In genomic region chr5:98923961-98924360, GRCh38 we compare ENCODE assay signal across 30 cellular contexts. TPM values are rescaled to one million over a fixed set of nuclear protein-coding genes. Genes with fewer than 3 reads are reported as not detected.
DNase-seq lines count a peak whose midpoint lies in the region; ATAC-seq and TF ChIP-seq lines count a peak whose summit lies in the region.
"Had no signal": no experiment of that assay in that cellular context is flagged by ENCODE, and none has a peak within 500 bp of the region (broad histone marks: within the 10 kb centered on the region; RNA-seq: fewer than 3 reads in every experiment).

No MANE protein-coding gene starts in this region.

- peak; percentile 57 for DNase-seq in activated CD4-positive, alpha-beta T cell treated with anti-CD3 and anti-CD28 coated beads, Interleukin-2, amount 10 ng/mL, durations not matched to agents 24 days and 14 days
- DNase-seq in activated CD4-positive, alpha-beta T cell treated with anti-CD3 and anti-CD28 coated beads, Interleukin-2, amount 50 U/mL, for 1 hour, result no peak
- DNase-seq in CD4-positive, alpha-beta memory T cell, result no peak
- no peak for DNase-seq in activated T-helper 1 cell treated with anti-CD3 and anti-CD28 coated beads, Interleukin-12 subunit alpha, Interleukin-12 subunit beta, Interleukin-2, Interleukin-4 antibody, amounts not matched to agents 30 ng/mL and 10 ng/mL and 1 ng/mL, durations not matched to agents 14 hours and 24 hours and 36 hours (ENCODE audit: low spot score)
- DNase-seq in naive thymus-derived CD8-positive, alpha-beta T cell, result no peak
- DNase-seq in progenitor cell of endocrine pancreas (ENCODE audit: low spot score, unreplicated experiment) (no peak), NCI-H748 (lab: John Stamatoyannopoulos, UW; ENCODE audit: unreplicated experiment) (no peak)
- DNase-seq: 8988T; activated B cell treated with CpG ODN at 0.5 μM for 24 hours; activated CD4-positive, alpha-beta T cell treated with anti-CD3 and anti-CD28 coated beads, Interleukin-2, amount 50 U/mL, for 48 hours; activated naive CD4-positive, alpha-beta T cell; CD8-positive, alpha-beta memory T cell; colonic mucosa; effector memory CD8-positive, alpha-beta T cell; EL; hypothalamus; left colon; mammary epithelial cell; NCI-H2081; NCI-H524 treated with DMSO at 0.1 percent for 48 hours; NK-92 treated with Interleukin-12 subunit alpha and Interleukin-12 subunit beta, amount 100 ng/mL, for 24 hours; small intestine; stimulated activated naive CD4-positive, alpha-beta T cell; T-helper 1 cell; upper lobe of right lung had no signal

- POLR2A ChIA-PET in CD4-positive, alpha-beta memory T cell (lab: Charles Lee; ENCODE audit: partially characterized antibody), result interaction anchor here (0.6 to 9.4 kb wide), 2 partner anchors 13 to 38 kb away, joined by 4 to 130 read pairs; no protein-coding TSS in a partner anchor
- POLR2A ChIA-PET in naive thymus-derived CD8-positive, alpha-beta T cell (lab: Charles Lee), result interaction anchor here (0.6 to 1.3 kb wide), 4 partner anchors 10 to 127 kb away, joined by 3 to 4 read pairs (median 3); no protein-coding TSS in a partner anchor

- peaks cover 42% of the 10 kb centered on the region for H3K36me3 ChIP-seq in CD4-positive, alpha-beta memory T cell (ENCODE audit: insufficient read depth, low read length)

- H3K9me3 ChIP-seq in CD4-positive, alpha-beta memory T cell (ENCODE audit: control insufficient read depth in 1 of 2, low read length in 2 of 2), result no peaks in the 10 kb centered on the region
- H3K9me3 ChIP-seq: ascending aorta, colonic mucosa, right atrium auricular region, upper lobe of right lung had no signal

- CTCF ChIA-PET in CD4-positive, alpha-beta memory T cell (lab: Charles Lee; ENCODE audit: partially characterized antibody), result interaction anchor here (1.0 to 4.6 kb wide), 4 partner anchors 19 to 136 kb away, joined by 3 to 26 read pairs (median 4); no protein-coding TSS in a partner anchor

- no peak for ATAC-seq in naive thymus-derived CD8-positive, alpha-beta T cell
- no peak for ATAC-seq in SK-N-SH treated with all-trans-retinoic acid at 6 μM for 48 hours
- ATAC-seq: effector memory CD8-positive, alpha-beta T cell; K562; left colon; upper lobe of right lung had no signal

- H3K4me3 ChIP-seq in CD4-positive, alpha-beta memory T cell (ENCODE audit: low read length in 2 of 2), result no peak overlapping the region
- H3K4me3 ChIP-seq: ascending aorta, cardiac muscle cell, colonic mucosa, K562, right atrium auricular region, upper lobe of right lung had no signal

- H3K4me3 Mint-ChIP-seq in activated CD4-positive, alpha-beta T cell treated with anti-CD3 and anti-CD28 coated beads, Interleukin-2, amount 10 ng/mL, durations not matched to agents 24 days and 14 days, result no peak overlapping the region
- H3K4me3 Mint-ChIP-seq in CD4-positive, alpha-beta memory T cell, result peak overlapping the region in 5 of 8 donors; percentile 8 to 44 (median 27)
- H3K4me3 Mint-ChIP-seq in activated T-helper 1 cell treated with anti-CD3 and anti-CD28 coated beads, Interleukin-12 subunit alpha, Interleukin-12 subunit beta, Interleukin-2, Interleukin-4 antibody, amounts not matched to agents 30 ng/mL and 10 ng/mL and 1 ng/mL, durations not matched to agents 14 hours and 24 hours and 36 hours, result no peak overlapping the region
- peak overlapping the region in 8 of 10 donors; percentile 16 to 69 (median 42) for H3K4me3 Mint-ChIP-seq in naive thymus-derived CD8-positive, alpha-beta T cell
- H3K4me3 Mint-ChIP-seq in progenitor cell of endocrine pancreas (ENCODE audit: low read depth), result no peak overlapping the region
- H3K4me3 Mint-ChIP-seq: activated B cell treated with CpG ODN at 0.5 μM for 24 hours had no signal

- peaks cover 45% of the 10 kb centered on the region for H3K4me1 Mint-ChIP-seq in activated CD4-positive, alpha-beta T cell treated with anti-CD3 and anti-CD28 coated beads, Interleukin-2, amount 10 ng/mL, durations not matched to agents 24 days and 14 days
- H3K4me1 Mint-ChIP-seq in CD4-positive, alpha-beta memory T cell, result peaks cover 36 to 88% (median 57%) of the 10 kb centered on the region in 4 donors
- H3K4me1 Mint-ChIP-seq in activated T-helper 1 cell treated with anti-CD3 and anti-CD28 coated beads, Interleukin-12 subunit alpha, Interleukin-12 subunit beta, Interleukin-2, Interleukin-4 antibody, amounts not matched to agents 30 ng/mL and 10 ng/mL and 1 ng/mL, durations not matched to agents 14 hours and 24 hours and 36 hours (ENCODE audit: low read depth), result peaks cover 73% of the 10 kb centered on the region
- peaks cover 16 to 77% (median 61%) of the 10 kb centered on the region in 4 donors for H3K4me1 Mint-ChIP-seq in naive thymus-derived CD8-positive, alpha-beta T cell
- peaks cover 15% of the 10 kb centered on the region for H3K4me1 Mint-ChIP-seq in progenitor cell of endocrine pancreas (ENCODE audit: low read depth)

- no peak for TF ChIP-seq CTCF in progenitor cell of endocrine pancreas (IDR thresholded peaks at IDR 0.05; ENCODE audit: unreplicated experiment)

- H3K4me1 ChIP-seq in CD4-positive, alpha-beta memory T cell (ENCODE audit: insufficient read depth, low read length), result peaks cover 80% of the 10 kb centered on the region
- H3K4me1 ChIP-seq: colonic mucosa had no signal

- intact Hi-C loops in activated CD4-positive, alpha-beta T cell treated with anti-CD3 and anti-CD28 coated beads, Interleukin-2, amount 10 ng/mL, durations not matched to agents 24 days and 14 days (cut with micrococcal nuclease), result no loop called here
- intact Hi-C loops in CD4-positive, alpha-beta memory T cell (cut with micrococcal nuclease), result loop anchor here (10.0 kb wide), 1 partner anchor 1611 kb away; the partner anchor contains the start of gene FAM174A
- intact Hi-C loops in activated T-helper 1 cell treated with anti-CD3 and anti-CD28 coated beads, Interleukin-12 subunit alpha, Interleukin-12 subunit beta, Interleukin-2, Interleukin-4 antibody, amounts not matched to agents 30 ng/mL and 10 ng/mL and 1 ng/mL, durations not matched to agents 14 hours and 24 hours and 36 hours (cut with micrococcal nuclease), result no loop called here

- H3K9me3 Mint-ChIP-seq in activated CD4-positive, alpha-beta T cell treated with anti-CD3 and anti-CD28 coated beads, Interleukin-2, amount 10 ng/mL, durations not matched to agents 24 days and 14 days, result no peaks in the 10 kb centered on the region
- no peaks in the 10 kb centered on the region for H3K9me3 Mint-ChIP-seq in CD4-positive, alpha-beta memory T cell
- no peaks in the 10 kb centered on the region for H3K9me3 Mint-ChIP-seq in activated T-helper 1 cell treated with anti-CD3 and anti-CD28 coated beads, Interleukin-12 subunit alpha, Interleukin-12 subunit beta, Interleukin-2, Interleukin-4 antibody, amounts not matched to agents 30 ng/mL and 10 ng/mL and 1 ng/mL, durations not matched to agents 14 hours and 24 hours and 36 hours
- no peaks in the 10 kb centered on the region for H3K9me3 Mint-ChIP-seq in naive thymus-derived CD8-positive, alpha-beta T cell
- no peaks in the 10 kb centered on the region for H3K9me3 Mint-ChIP-seq in progenitor cell of endocrine pancreas (ENCODE audit: low read depth)
- H3K9me3 Mint-ChIP-seq: activated B cell treated with CpG ODN at 0.5 μM for 24 hours; CD8-positive, alpha-beta memory T cell; effector memory CD8-positive, alpha-beta T cell had no signal

- peaks cover 2% of the 10 kb centered on the region for H3K27me3 Mint-ChIP-seq in activated CD4-positive, alpha-beta T cell treated with anti-CD3 and anti-CD28 coated beads, Interleukin-2, amount 10 ng/mL, durations not matched to agents 24 days and 14 days
- no peaks in the 10 kb centered on the region for H3K27me3 Mint-ChIP-seq in CD4-positive, alpha-beta memory T cell
- H3K27me3 Mint-ChIP-seq in activated T-helper 1 cell treated with anti-CD3 and anti-CD28 coated beads, Interleukin-12 subunit alpha, Interleukin-12 subunit beta, Interleukin-2, Interleukin-4 antibody, amounts not matched to agents 30 ng/mL and 10 ng/mL and 1 ng/mL, durations not matched to agents 14 hours and 24 hours and 36 hours (ENCODE audit: insufficient read depth), result no peaks in the 10 kb centered on the region
- no peaks in the 10 kb centered on the region for H3K27me3 Mint-ChIP-seq in naive thymus-derived CD8-positive, alpha-beta T cell
- no peaks in the 10 kb centered on the region for H3K27me3 Mint-ChIP-seq in progenitor cell of endocrine pancreas
- H3K27me3 Mint-ChIP-seq: activated B cell treated with CpG ODN at 0.5 μM for 24 hours; effector memory CD8-positive, alpha-beta T cell had no signal

- peaks cover 51% of the 10 kb centered on the region for H3K36me3 Mint-ChIP-seq in activated CD4-positive, alpha-beta T cell treated with anti-CD3 and anti-CD28 coated beads, Interleukin-2, amount 10 ng/mL, durations not matched to agents 24 days and 14 days (ENCODE audit: low read depth)
- H3K36me3 Mint-ChIP-seq in CD4-positive, alpha-beta memory T cell, result peaks cover 38 to 77% of the 10 kb centered on the region in 2 donors
- H3K36me3 Mint-ChIP-seq in activated T-helper 1 cell treated with anti-CD3 and anti-CD28 coated beads, Interleukin-12 subunit alpha, Interleukin-12 subunit beta, Interleukin-2, Interleukin-4 antibody, amounts not matched to agents 30 ng/mL and 10 ng/mL and 1 ng/mL, durations not matched to agents 14 hours and 24 hours and 36 hours (ENCODE audit: low read depth), result peaks cover 51% of the 10 kb centered on the region
- H3K36me3 Mint-ChIP-seq in naive thymus-derived CD8-positive, alpha-beta T cell, result peaks cover under 1 to 65% (median 26%) of the 10 kb centered on the region in 3 donors
- H3K36me3 Mint-ChIP-seq in progenitor cell of endocrine pancreas (ENCODE audit: insufficient read depth), result peaks cover 22% of the 10 kb centered on the region

- H3K27ac Mint-ChIP-seq in activated CD4-positive, alpha-beta T cell treated with anti-CD3 and anti-CD28 coated beads, Interleukin-2, amount 10 ng/mL, durations not matched to agents 24 days and 14 days, result peak overlapping the region; percentile 56
- H3K27ac Mint-ChIP-seq in CD4-positive, alpha-beta memory T cell, result peak overlapping the region in 4 of 7 donors; percentile 10 to 71 (median 52)
- H3K27ac Mint-ChIP-seq in activated T-helper 1 cell treated with anti-CD3 and anti-CD28 coated beads, Interleukin-12 subunit alpha, Interleukin-12 subunit beta, Interleukin-2, Interleukin-4 antibody, amounts not matched to agents 30 ng/mL and 10 ng/mL and 1 ng/mL, durations not matched to agents 14 hours and 24 hours and 36 hours, result peak overlapping the region; percentile 43
- H3K27ac Mint-ChIP-seq in naive thymus-derived CD8-positive, alpha-beta T cell, result peak overlapping the region in 9 of 10 donors; percentile 6 to 84 (median 52)
- H3K27ac Mint-ChIP-seq in progenitor cell of endocrine pancreas, result no peak overlapping the region
- H3K27ac Mint-ChIP-seq: activated B cell treated with CpG ODN at 0.5 μM for 24 hours had no signal

- no peak overlapping the region for H3K27ac ChIP-seq in CD4-positive, alpha-beta memory T cell (ENCODE audit: low read depth, low read length)
- H3K27ac ChIP-seq: ascending aorta, cardiac muscle cell, colonic mucosa, right atrium auricular region, upper lobe of right lung had no signal

- H3K27me3 ChIP-seq in CD4-positive, alpha-beta memory T cell (ENCODE audit: insufficient read depth, low read length), result no peaks in the 10 kb centered on the region
- H3K27me3 ChIP-seq: ascending aorta, cardiac muscle cell, colonic mucosa, right atrium auricular region, upper lobe of right lung had no signal

RNA-seq across cellular contexts. Expression of gene CHD1, which starts 4.8 kb away (rescaled TPM):
- total RNA-seq in activated CD4-positive, alpha-beta T cell treated with anti-CD3 and anti-CD28 coated beads, Interleukin-2, amount 10 ng/mL, durations not matched to agents 24 days and 14 days, result 74.2 and 80.6 TPM in 2 replicates
- total RNA-seq in CD4-positive, alpha-beta memory T cell, result 10 to 100 TPM; 91.2 to 93.9 TPM
- polyA plus RNA-seq in CD4-positive, alpha-beta memory T cell, result 10 to 100 TPM in 1 of 2 donors, 1 to 10 TPM in 1; 6.6 to 15.1 TPM
- 83.0 and 83.3 TPM in 2 replicates for total RNA-seq in activated T-helper 1 cell treated with anti-CD3 and anti-CD28 coated beads, Interleukin-12 subunit alpha, Interleukin-12 subunit beta, Interleukin-2, Interleukin-4 antibody, amounts not matched to agents 30 ng/mL and 10 ng/mL and 1 ng/mL, durations not matched to agents 14 hours and 24 hours and 36 hours
- 10 to 100 TPM; 89.2 to 97.5 TPM for total RNA-seq in naive thymus-derived CD8-positive, alpha-beta T cell
- polyA plus RNA-seq in naive thymus-derived CD8-positive, alpha-beta T cell, result 1 to 10 TPM; 8.6 to 9.4 (median 9.0) TPM
- total RNA-seq in progenitor cell of endocrine pancreas, result 61.0 and 62.7 TPM in 2 replicates

Comparison
In these comparisons a context has a peak if more than half of its experiments do, and no peak if none do; other contexts are left out.
1. H3K4me3 Mint-ChIP-seq: peak in CD4-positive, alpha-beta memory T cell (5 of 8) and naive thymus-derived CD8-positive, alpha-beta T cell (8 of 10); none in activated CD4-positive, alpha-beta T cell treated with anti-CD3 and anti-CD28 coated beads, Interleukin-2, amount 10 ng/mL, durations not matched to agents 24 days and 14 days (single experiment), activated T-helper 1 cell treated with anti-CD3 and anti-CD28 coated beads, Interleukin-12 subunit alpha, Interleukin-12 subunit beta, Interleukin-2, Interleukin-4 antibody, amounts not matched to agents 30 ng/mL and 10 ng/mL and 1 ng/mL, durations not matched to agents 14 hours and 24 hours and 36 hours (single experiment) and progenitor cell of endocrine pancreas (single experiment).